ENCODE assay signal across 20 cellular contexts in the genomic region with DNA sequence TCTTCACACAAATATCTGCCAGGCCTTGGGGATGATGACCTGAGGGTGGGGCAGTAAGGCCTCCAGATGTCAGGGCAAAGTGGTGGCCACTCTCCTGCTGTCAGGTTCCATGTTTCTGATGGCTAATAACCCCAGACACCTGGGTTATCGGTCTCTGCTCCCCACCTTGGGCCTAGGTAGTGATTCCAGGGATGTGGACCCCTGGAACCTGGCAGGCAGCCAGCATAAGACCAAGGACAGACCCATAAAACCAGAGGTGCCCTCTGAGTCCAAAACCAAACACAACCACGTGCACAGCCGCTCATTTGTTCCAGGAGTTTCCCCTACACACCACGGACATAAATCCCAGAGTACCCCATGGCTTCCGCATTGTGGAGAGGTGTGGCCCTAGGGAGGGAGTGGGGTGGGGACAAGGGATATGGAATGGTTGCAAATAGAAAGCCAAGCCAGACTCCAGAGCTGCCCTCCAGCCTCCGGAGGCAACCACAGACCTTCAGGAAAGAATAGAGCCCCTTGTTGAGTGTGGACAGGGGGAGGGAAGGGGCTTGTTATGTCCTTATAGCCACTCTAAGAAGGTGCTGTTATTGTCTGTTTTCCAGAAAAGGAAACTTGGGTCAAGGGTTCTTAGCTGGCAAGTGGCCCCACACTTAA.
"Had no signal": no experiment of that assay in that cellular context is flagged by ENCODE, and none has a peak within 500 bp of the region (broad histone marks: within the 10 kb centered on the region; RNA-seq: fewer than 3 reads in every experiment).

No MANE protein-coding gene starts in this region.

- H3K4me3 Mint-ChIP-seq: activated CD4-positive, alpha-beta T cell treated with anti-CD3 and anti-CD28 coated beads, Interleukin-2, amount 10 ng/mL, durations not matched to agents 7 days and 5 days; activated CD8-positive, alpha-beta T cell treated with anti-CD3 and anti-CD28 coated beads, Interleukin-2, amount 10 ng/mL, durations not matched to agents 7 days and 5 days; natural killer cell; stimulated activated memory B cell treated with anti-CD40 and anti-IgM and Interleukin-4, amounts not matched to agents 10 μg/mL and 1 μg/mL and 100 μg/mL, for 72 hours had no signal

- H3K4me2 ChIP-seq: smooth muscle cell had no signal

- H3K9me3 ChIP-seq: gastrocnemius medialis, ovary, right lobe of liver had no signal

- H3K9me3 Mint-ChIP-seq: activated CD4-positive, alpha-beta T cell treated with anti-CD3 and anti-CD28 coated beads, Interleukin-2, amount 10 ng/mL, durations not matched to agents 7 days and 5 days; natural killer cell; stimulated activated memory B cell treated with anti-CD40 and anti-IgM and Interleukin-4, amounts not matched to agents 10 μg/mL and 1 μg/mL and 100 μg/mL, for 72 hours had no signal

- H3K4me3 ChIP-seq: coronary artery, gastrocnemius medialis, ovary, right lobe of liver, smooth muscle cell had no signal

- H3K36me3 Mint-ChIP-seq: natural killer cell; stimulated activated memory B cell treated with anti-CD40 and anti-IgM and Interleukin-4, amounts not matched to agents 10 μg/mL and 1 μg/mL and 100 μg/mL, for 72 hours had no signal

- ATAC-seq: activated CD4-positive, CD25-positive, alpha-beta regulatory T cell treated with anti-CD3 and anti-CD28 coated beads, Interleukin-2, amount 50 U/mL, for 24 hours; activated CD8-positive, alpha-beta T cell treated with anti-CD3 and anti-CD28 coated beads, Interleukin-2, amount 10 ng/mL, durations not matched to agents 7 days and 5 days; gastrocnemius medialis; natural killer cell; right lobe of liver; stimulated activated memory B cell treated with anti-CD40 and anti-IgM and Interleukin-4, amounts not matched to agents 10 μg/mL and 1 μg/mL and 100 μg/mL, for 72 hours had no signal

- H3K36me3 ChIP-seq: brain microvascular endothelial cell, gastrocnemius medialis, ovary, right lobe of liver had no signal

- DNase-seq: activated CD4-positive, alpha-beta T cell treated with anti-CD3 and anti-CD28 coated beads, Interleukin-2, amount 10 ng/mL, durations not matched to agents 7 days and 5 days; activated CD8-positive, alpha-beta memory T cell treated with anti-CD3 and anti-CD28 coated beads, Interleukin-2, amount 50 U/mL, for 4 hours; activated CD8-positive, alpha-beta T cell treated with anti-CD3 and anti-CD28 coated beads, Interleukin-2, amount 10 ng/mL, durations not matched to agents 7 days and 5 days; activated effector memory CD4-positive, alpha-beta T cell treated with anti-CD3 and anti-CD28 coated beads, Interleukin-2, amount 50 U/mL, for 16 hours; activated naive CD4-positive, alpha-beta T cell treated with anti-CD3 and anti-CD28 coated beads, Interleukin-2, amount 50 U/mL, for 16 hours; activated T-cell treated with anti-CD3 and anti-CD28 coated beads, Interleukin-2, amount 50 U/mL, for 48 hours; aorta; brain microvascular endothelial cell; central memory CD4-positive, alpha-beta T cell; gastrocnemius medialis; kidney glomerular epithelial cell; mesenchymal stem cell; natural killer cell; ovary; stimulated activated CD4-positive, alpha-beta T cell treated with anti-CD3 and anti-CD28 coated beads, Interleukin-4, amount 100 ng/mL, for 1 hour had no signal

- H3K27me3 ChIP-seq: brain microvascular endothelial cell, gastrocnemius medialis, ovary, right lobe of liver had no signal

- H3K27ac Mint-ChIP-seq: activated CD4-positive, alpha-beta T cell treated with anti-CD3 and anti-CD28 coated beads, Interleukin-2, amount 10 ng/mL, durations not matched to agents 7 days and 5 days; activated CD8-positive, alpha-beta T cell treated with anti-CD3 and anti-CD28 coated beads, Interleukin-2, amount 10 ng/mL, durations not matched to agents 7 days and 5 days; stimulated activated memory B cell treated with anti-CD40 and anti-IgM and Interleukin-4, amounts not matched to agents 10 μg/mL and 1 μg/mL and 100 μg/mL, for 72 hours had no signal

- H3K27ac ChIP-seq: brain microvascular endothelial cell, coronary artery, gastrocnemius medialis, ovary, right lobe of liver had no signal
